8 cellular contexts compared by ENCODE assay signal in the genomic region with DNA sequence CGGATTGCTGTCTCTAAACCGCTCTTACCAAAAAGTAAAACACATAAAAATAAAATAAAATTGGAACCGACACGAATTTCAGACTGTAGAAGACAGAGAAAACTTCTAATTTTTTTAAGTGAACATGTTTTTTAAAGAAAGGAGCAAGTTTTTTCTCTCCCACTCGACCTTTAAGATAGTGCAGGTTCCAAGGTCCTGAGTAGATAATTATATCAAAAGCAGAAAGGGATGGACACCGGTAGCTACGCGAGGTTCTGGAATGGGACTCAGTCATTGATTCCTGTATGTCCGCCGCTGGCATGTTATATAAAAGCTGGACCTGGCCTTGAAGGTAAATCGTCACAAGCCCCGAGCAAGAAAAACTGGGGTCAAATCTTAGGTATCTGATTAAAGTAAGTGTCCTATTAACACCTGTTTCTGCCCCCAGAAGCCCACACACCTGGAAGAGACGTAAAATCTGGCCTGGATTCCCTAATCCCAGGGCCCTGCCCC. TPM values are rescaled to one million over a fixed set of nuclear protein-coding genes. Genes with fewer than 3 reads are reported as not detected.
DNase-seq lines count a peak whose midpoint lies in the region; ATAC-seq lines count a peak whose summit lies in the region.

No MANE protein-coding gene starts in this region.

- POLR2A ChIA-PET in activated CD4-positive, alpha-beta memory T cell treated with anti-CD3 and anti-CD28 coated beads, Interleukin-2, amount 10 ng/mL, durations not matched to agents 7 days and 5 days (lab: Charles Lee) = interaction anchor here (0.6 to 2.9 kb wide), 7 partner anchors 12 to 116 kb away, joined by 3 to 16 read pairs (median 7); partner anchors contain the start of genes TFAM and UBE2D1

- H3K36me3 Mint-ChIP-seq in activated CD4-positive, alpha-beta memory T cell treated with anti-CD3 and anti-CD28 coated beads, Interleukin-2, amount 10 ng/mL, durations not matched to agents 7 days and 5 days (ENCODE audit: low read depth) = peaks cover 8% of the 10 kb centered on the region

- H3K27ac ChIP-seq in stomach smooth muscle (ENCODE audit: low read length) = peak overlapping the region; percentile 89

- no peaks in the 10 kb centered on the region for H3K27me3 Mint-ChIP-seq in activated CD4-positive, alpha-beta memory T cell treated with anti-CD3 and anti-CD28 coated beads, Interleukin-2, amount 10 ng/mL, durations not matched to agents 7 days and 5 days

- DNase-seq in DMS79 treated with DMSO at 0.1 percent for 48 hours (lab: John Stamatoyannopoulos, UW) (peak; percentile 71), DMS79 (lab: John Stamatoyannopoulos, UW) (no peak), SIG-M5 (lab: John Stamatoyannopoulos, UW) (no peak)
- DNase-seq in activated CD4-positive, alpha-beta memory T cell treated with anti-CD3 and anti-CD28 coated beads, Interleukin-2, amount 10 ng/mL, durations not matched to agents 7 days and 5 days = no peak

- H3K9me3 Mint-ChIP-seq in activated CD4-positive, alpha-beta memory T cell treated with anti-CD3 and anti-CD28 coated beads, Interleukin-2, amount 10 ng/mL, durations not matched to agents 7 days and 5 days = no peaks in the 10 kb centered on the region

- H3K4me3 Mint-ChIP-seq in activated CD4-positive, alpha-beta memory T cell treated with anti-CD3 and anti-CD28 coated beads, Interleukin-2, amount 10 ng/mL, durations not matched to agents 7 days and 5 days = peak overlapping the region; percentile 98

- H3K4me1 ChIP-seq in stomach smooth muscle (ENCODE audit: control insufficient read depth, insufficient read depth, low read length) = no peaks in the 10 kb centered on the region

- no peaks in the 10 kb centered on the region for H3K9me3 ChIP-seq in stomach smooth muscle (ENCODE audit: control insufficient read depth in 2 of 2, low read length in 2 of 2)

- ATAC-seq in HG02970 (IDR thresholded peaks at IDR 0.05; ENCODE audit: low FRiP score, unreplicated experiment) (peak; percentile 1), GM21737 (IDR thresholded peaks at IDR 0.05; ENCODE audit: unreplicated experiment) (no peak)

- H3K4me1 Mint-ChIP-seq in activated CD4-positive, alpha-beta memory T cell treated with anti-CD3 and anti-CD28 coated beads, Interleukin-2, amount 10 ng/mL, durations not matched to agents 7 days and 5 days = peaks cover 30% of the 10 kb centered on the region

- peak overlapping the region; percentile 73 to 75 for H3K9ac ChIP-seq in stomach smooth muscle (ENCODE audit: low read length in 2 of 2)

- H3K27ac Mint-ChIP-seq in activated CD4-positive, alpha-beta memory T cell treated with anti-CD3 and anti-CD28 coated beads, Interleukin-2, amount 10 ng/mL, durations not matched to agents 7 days and 5 days = peak overlapping the region; percentile 93

- CTCF ChIA-PET in activated CD4-positive, alpha-beta memory T cell treated with anti-CD3 and anti-CD28 coated beads, Interleukin-2, amount 10 ng/mL, durations not matched to agents 7 days and 5 days (lab: Charles Lee) = interaction anchor here (0.8 to 1.4 kb wide), 8 partner anchors 15 to 1638 kb away, joined by 3 to 12 read pairs (median 4); partner anchors contain the start of genes CCDC6 and TFAM

- H3K27me3 ChIP-seq in stomach smooth muscle (ENCODE audit: control insufficient read depth in 1 of 2, insufficient read depth in 2 of 2, low read length in 2 of 2) = no peaks in the 10 kb centered on the region

- H3K36me3 ChIP-seq in stomach smooth muscle (ENCODE audit: control insufficient read depth in 2 of 2, insufficient read depth in 2 of 2, low read length in 2 of 2) = no peaks in the 10 kb centered on the region

- peak overlapping the region; percentile 64 for H3K4me3 ChIP-seq in iPS-11a (ENCODE audit: low read depth, low read length)
- peak overlapping the region; percentile 78 to 87 for H3K4me3 ChIP-seq in stomach smooth muscle (ENCODE audit: low read length in 2 of 2)

RNA-seq across cellular contexts. Expression of gene CISD1, which starts 0.5 kb away (rescaled TPM):
- 10 to 100 TPM; 32.2 to 40.1 TPM for total RNA-seq in activated CD4-positive, alpha-beta memory T cell treated with anti-CD3 and anti-CD28 coated beads, Interleukin-2, amount 10 ng/mL, durations not matched to agents 7 days and 5 days

RNA-seq across cellular contexts. Expression of gene IPMK, which starts 0.8 kb away (rescaled TPM):
- total RNA-seq in activated CD4-positive, alpha-beta memory T cell treated with anti-CD3 and anti-CD28 coated beads, Interleukin-2, amount 10 ng/mL, durations not matched to agents 7 days and 5 days = 1 to 10 TPM; 6.9 to 7.0 TPM
